1 cellular context compared by ENCODE assay signal in the genomic region with DNA sequence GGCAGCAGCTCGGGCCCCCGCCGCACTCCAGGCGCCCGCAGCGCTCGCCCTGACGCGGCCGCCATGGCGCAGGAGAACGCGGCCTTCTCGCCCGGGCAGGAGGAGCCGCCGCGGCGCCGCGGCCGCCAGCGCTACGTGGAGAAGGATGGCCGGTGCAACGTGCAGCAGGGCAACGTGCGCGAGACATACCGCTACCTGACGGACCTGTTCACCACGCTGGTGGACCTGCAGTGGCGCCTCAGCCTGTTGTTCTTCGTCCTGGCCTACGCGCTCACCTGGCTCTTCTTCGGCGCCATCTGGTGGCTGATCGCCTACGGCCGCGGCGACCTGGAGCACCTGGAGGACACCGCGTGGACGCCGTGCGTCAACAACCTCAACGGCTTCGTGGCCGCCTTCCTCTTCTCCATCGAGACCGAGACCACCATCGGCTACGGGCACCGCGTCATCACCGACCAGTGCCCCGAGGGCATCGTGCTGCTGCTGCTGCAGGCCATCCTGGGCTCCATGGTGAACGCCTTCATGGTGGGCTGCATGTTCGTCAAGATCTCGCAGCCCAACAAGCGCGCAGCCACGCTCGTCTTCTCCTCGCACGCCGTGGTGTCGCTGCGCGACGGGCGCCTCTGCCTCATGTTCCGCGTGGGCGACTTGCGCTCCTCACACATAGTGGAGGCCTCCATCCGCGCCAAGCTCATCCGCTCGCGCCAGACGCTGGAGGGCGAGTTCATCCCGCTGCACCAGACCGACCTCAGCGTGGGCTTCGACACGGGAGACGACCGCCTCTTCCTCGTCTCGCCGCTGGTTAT.
TF ChIP-seq lines count a peak whose summit lies in the region.

No MANE protein-coding gene starts in this region.

TF ChIP-seq in GM23338, 12 proteins besides CTCF, POLR2A, EP300 and RAD21:
- TF ChIP-seq EZH2phosphoT487 (IDR thresholded peaks at IDR 0.05; ENCODE audit: unreplicated experiment) (no peak), STAT1 (IDR thresholded peaks at IDR 0.05; ENCODE audit: unreplicated experiment) (no peak), CREB1 (CRISPR knock-in tag; IDR thresholded peaks at IDR 0.05; ENCODE audit: low read depth) (peak; percentile 76), POLR2AphosphoS5 (IDR thresholded peaks at IDR 0.05; ENCODE audit: low read depth) (peak; percentile 50), ZNF114 (CRISPR knock-in tag; IDR thresholded peaks at IDR 0.05) (peak; percentile 39; the same call in 1 of the 2 replicates)
- TF ChIP-seq, protein P1, sequence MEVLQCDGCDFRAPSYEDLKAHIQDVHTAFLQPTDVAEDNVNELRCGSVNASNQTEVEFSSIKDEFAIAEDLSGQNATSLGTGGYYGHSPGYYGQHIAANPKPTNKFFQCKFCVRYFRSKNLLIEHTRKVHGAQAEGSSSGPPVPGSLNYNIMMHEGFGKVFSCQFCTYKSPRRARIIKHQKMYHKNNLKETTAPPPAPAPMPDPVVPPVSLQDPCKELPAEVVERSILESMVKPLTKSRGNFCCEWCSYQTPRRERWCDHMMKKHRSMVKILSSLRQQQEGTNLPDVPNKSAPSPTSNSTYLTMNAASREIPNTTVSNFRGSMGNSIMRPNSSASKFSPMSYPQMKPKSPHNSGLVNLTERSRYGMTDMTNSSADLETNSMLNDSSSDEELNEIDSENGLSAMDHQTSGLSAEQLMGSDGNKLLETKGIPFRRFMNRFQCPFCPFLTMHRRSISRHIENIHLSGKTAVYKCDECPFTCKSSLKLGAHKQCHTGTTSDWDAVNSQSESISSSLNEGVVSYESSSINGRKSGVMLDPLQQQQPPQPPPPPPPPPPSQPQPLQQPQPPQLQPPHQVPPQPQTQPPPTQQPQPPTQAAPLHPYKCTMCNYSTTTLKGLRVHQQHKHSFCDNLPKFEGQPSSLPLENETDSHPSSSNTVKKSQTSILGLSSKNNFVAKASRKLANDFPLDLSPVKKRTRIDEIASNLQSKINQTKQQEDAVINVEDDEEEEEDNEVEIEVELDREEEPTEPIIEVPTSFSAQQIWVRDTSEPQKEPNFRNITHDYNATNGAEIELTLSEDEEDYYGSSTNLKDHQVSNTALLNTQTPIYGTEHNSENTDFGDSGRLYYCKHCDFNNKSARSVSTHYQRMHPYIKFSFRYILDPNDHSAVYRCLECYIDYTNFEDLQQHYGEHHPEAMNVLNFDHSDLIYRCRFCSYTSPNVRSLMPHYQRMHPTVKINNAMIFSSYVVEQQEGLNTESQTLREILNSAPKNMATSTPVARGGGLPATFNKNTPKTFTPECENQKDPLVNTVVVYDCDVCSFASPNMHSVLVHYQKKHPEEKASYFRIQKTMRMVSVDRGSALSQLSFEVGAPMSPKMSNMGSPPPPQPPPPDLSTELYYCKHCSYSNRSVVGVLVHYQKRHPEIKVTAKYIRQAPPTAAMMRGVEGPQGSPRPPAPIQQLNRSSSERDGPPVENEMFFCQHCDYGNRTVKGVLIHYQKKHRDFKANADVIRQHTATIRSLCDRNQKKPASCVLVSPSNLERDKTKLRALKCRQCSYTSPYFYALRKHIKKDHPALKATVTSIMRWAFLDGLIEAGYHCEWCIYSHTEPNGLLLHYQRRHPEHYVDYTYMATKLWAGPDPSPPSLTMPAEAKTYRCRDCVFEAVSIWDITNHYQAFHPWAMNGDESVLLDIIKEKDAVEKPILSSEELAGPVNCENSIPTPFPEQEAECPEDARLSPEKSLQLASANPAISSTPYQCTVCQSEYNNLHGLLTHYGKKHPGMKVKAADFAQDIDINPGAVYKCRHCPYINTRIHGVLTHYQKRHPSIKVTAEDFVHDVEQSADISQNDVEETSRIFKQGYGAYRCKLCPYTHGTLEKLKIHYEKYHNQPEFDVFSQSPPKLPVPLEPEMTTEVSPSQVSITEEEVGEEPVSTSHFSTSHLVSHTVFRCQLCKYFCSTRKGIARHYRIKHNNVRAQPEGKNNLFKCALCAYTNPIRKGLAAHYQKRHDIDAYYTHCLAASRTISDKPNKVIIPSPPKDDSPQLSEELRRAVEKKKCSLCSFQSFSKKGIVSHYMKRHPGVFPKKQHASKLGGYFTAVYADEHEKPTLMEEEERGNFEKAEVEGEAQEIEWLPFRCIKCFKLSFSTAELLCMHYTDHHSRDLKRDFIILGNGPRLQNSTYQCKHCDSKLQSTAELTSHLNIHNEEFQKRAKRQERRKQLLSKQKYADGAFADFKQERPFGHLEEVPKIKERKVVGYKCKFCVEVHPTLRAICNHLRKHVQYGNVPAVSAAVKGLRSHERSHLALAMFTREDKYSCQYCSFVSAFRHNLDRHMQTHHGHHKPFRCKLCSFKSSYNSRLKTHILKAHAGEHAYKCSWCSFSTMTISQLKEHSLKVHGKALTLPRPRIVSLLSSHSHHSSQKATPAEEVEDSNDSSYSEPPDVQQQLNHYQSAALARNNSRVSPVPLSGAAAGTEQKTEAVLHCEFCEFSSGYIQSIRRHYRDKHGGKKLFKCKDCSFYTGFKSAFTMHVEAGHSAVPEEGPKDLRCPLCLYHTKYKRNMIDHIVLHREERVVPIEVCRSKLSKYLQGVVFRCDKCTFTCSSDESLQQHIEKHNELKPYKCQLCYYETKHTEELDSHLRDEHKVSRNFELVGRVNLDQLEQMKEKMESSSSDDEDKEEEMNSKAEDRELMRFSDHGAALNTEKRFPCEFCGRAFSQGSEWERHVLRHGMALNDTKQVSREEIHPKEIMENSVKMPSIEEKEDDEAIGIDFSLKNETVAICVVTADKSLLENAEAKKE (CRISPR knock-in tag; IDR thresholded peaks at IDR 0.05) = peak; percentile 60; the same call in 1 of the 2 replicates
